23 cellular contexts compared by ENCODE assay signal in genomic region chr12:121304306-121304705, GRCh38.
"Had no signal": no experiment of that assay in that cellular context is flagged by ENCODE, and none has a peak within 500 bp of the region (broad histone marks: within the 10 kb centered on the region; RNA-seq: fewer than 3 reads in every experiment).

No MANE protein-coding gene starts in this region.

- H3K4me2 ChIP-seq: neural progenitor cell had no signal

- H3K9ac ChIP-seq: neural progenitor cell, parathyroid adenoma had no signal

- H3K4me1 ChIP-seq: esophagus muscularis mucosa, neural progenitor cell, parathyroid adenoma, right lobe of liver, suprapubic skin, thyroid gland had no signal

- H3K4me1 Mint-ChIP-seq: mesothelial cell of epicardium; neural progenitor cell; stimulated activated effector memory CD8-positive, alpha-beta T cell treated with anti-CD3 and anti-CD28 coated beads, Interleukin-12 subunit alpha, Interleukin-12 subunit beta, amount 100 ng/mL, for 72 hours had no signal

- DNase-seq: effector memory CD8-positive, alpha-beta T cell; gastrocnemius medialis; heart right ventricle; islet precursor cell; mammary epithelial cell; occipital lobe; psoas muscle; retina; stimulated activated CD4-positive, alpha-beta T cell treated with anti-CD3 and anti-CD28 coated beads, Interleukin-4, amount 100 ng/mL, for 1 hour; stimulated activated CD8-positive, alpha-beta memory T cell treated with anti-CD3 and anti-CD28 coated beads, Interleukin-4, amount 100 ng/mL, for 48 hours; stimulated activated naive CD8-positive, alpha-beta T cell treated with anti-CD3 and anti-CD28 coated beads, Interleukin-15, Interleukin-2, amounts not matched to agents 100 U/mL and 50 U/mL, for 24 hours; thyroid gland had no signal

- H3K9me3 Mint-ChIP-seq: effector memory CD8-positive, alpha-beta T cell; mesothelial cell of epicardium; natural killer cell treated with Interleukin-12 subunit alpha and Interleukin-12 subunit beta and Interleukin-15 and Interleukin-18, amount 100 ng/mL, for 72 hours; neural progenitor cell; stimulated activated effector memory CD8-positive, alpha-beta T cell treated with anti-CD3 and anti-CD28 coated beads, Interleukin-12 subunit alpha, Interleukin-12 subunit beta, amount 100 ng/mL, for 72 hours; type B pancreatic cell had no signal

- H3K4me3 Mint-ChIP-seq: effector memory CD8-positive, alpha-beta T cell; mesothelial cell of epicardium; natural killer cell treated with Interleukin-12 subunit alpha and Interleukin-12 subunit beta and Interleukin-15 and Interleukin-18, amount 100 ng/mL, for 72 hours; neural progenitor cell; stimulated activated effector memory CD8-positive, alpha-beta T cell treated with anti-CD3 and anti-CD28 coated beads, Interleukin-12 subunit alpha, Interleukin-12 subunit beta, amount 100 ng/mL, for 72 hours; type B pancreatic cell had no signal

- H3K4me3 ChIP-seq: esophagus muscularis mucosa, gastrocnemius medialis, heart right ventricle, neural progenitor cell, psoas muscle, right lobe of liver, suprapubic skin, thyroid gland had no signal

- ATAC-seq: effector memory CD8-positive, alpha-beta T cell; gastrocnemius medialis; heart right ventricle; left lobe of liver; natural killer cell treated with Interleukin-12 subunit alpha and Interleukin-12 subunit beta and Interleukin-15 and Interleukin-18, amount 100 ng/mL, for 72 hours; psoas muscle; right lobe of liver; stimulated activated effector memory CD8-positive, alpha-beta T cell treated with anti-CD3 and anti-CD28 coated beads, Interleukin-12 subunit alpha, Interleukin-12 subunit beta, amount 100 ng/mL, for 72 hours; stimulated activated naive CD8-positive, alpha-beta T cell treated with anti-CD3 and anti-CD28 coated beads, Interleukin-15, Interleukin-2, amounts not matched to agents 100 U/mL and 50 U/mL, for 24 hours had no signal

- H3K27me3 Mint-ChIP-seq: effector memory CD8-positive, alpha-beta T cell; natural killer cell treated with Interleukin-12 subunit alpha and Interleukin-12 subunit beta and Interleukin-15 and Interleukin-18, amount 100 ng/mL, for 72 hours; type B pancreatic cell had no signal

- H3K27me3 ChIP-seq: esophagus muscularis mucosa, gastrocnemius medialis, heart right ventricle, neural progenitor cell, right lobe of liver, suprapubic skin, thyroid gland had no signal

- H3K27ac Mint-ChIP-seq: effector memory CD8-positive, alpha-beta T cell; mesothelial cell of epicardium; natural killer cell treated with Interleukin-12 subunit alpha and Interleukin-12 subunit beta and Interleukin-15 and Interleukin-18, amount 100 ng/mL, for 72 hours; neural progenitor cell; stimulated activated effector memory CD8-positive, alpha-beta T cell treated with anti-CD3 and anti-CD28 coated beads, Interleukin-12 subunit alpha, Interleukin-12 subunit beta, amount 100 ng/mL, for 72 hours; type B pancreatic cell had no signal

- H3K79me2 ChIP-seq: parathyroid adenoma had no signal

- H3K36me3 ChIP-seq: neural progenitor cell had no signal

- H3K27ac ChIP-seq: epithelial cell of prostate, esophagus muscularis mucosa, gastrocnemius medialis, heart right ventricle, neural progenitor cell, parathyroid adenoma, psoas muscle, right lobe of liver, suprapubic skin, thyroid gland had no signal
